Comparison of ENCODE assay signal across 29 cellular contexts in the genomic region with DNA sequence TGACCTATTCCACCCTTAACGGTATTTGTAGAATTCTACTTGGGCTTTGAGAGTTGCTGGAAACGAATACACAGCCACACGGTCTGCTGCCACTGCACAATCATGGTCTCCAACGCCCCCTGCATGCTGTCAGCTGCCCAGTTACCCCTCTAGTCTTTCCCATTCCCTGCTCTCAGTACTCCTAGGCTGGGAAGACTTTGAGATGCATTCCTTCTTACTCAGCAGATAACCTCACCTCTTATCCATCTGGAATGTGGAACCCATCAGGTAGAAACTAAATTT.
DNase-seq lines count a peak whose midpoint lies in the region; ATAC-seq and TF ChIP-seq lines count a peak whose summit lies in the region.
"Had no signal": no experiment of that assay in that cellular context is flagged by ENCODE, and none has a peak within 500 bp of the region (broad histone marks: within the 10 kb centered on the region; RNA-seq: fewer than 3 reads in every experiment).

No MANE protein-coding gene starts in this region.

- H3K4me2 ChIP-seq in H9 (ENCODE audit: insufficient read depth, insufficient read length, low read length), result no peak overlapping the region
- peak overlapping the region; percentile 37 for H3K4me2 ChIP-seq in parathyroid adenoma (ENCODE audit: low read length)
- H3K4me2 ChIP-seq: KMS-11 had no signal

- no peak overlapping the region for H3K4ac ChIP-seq in H9 (ENCODE audit: low read depth, low read length)

- H3K4me3 Mint-ChIP-seq in activated naive CD8-positive, alpha-beta T cell treated with anti-CD3 and anti-CD28 coated beads for 36 hours, result no peak overlapping the region
- H3K4me3 Mint-ChIP-seq in activated naive CD8-positive, alpha-beta T cell treated with anti-CD3 and anti-CD28 coated beads, Interleukin-2, amount 50 U/mL, for 24 hours, result no peak overlapping the region
- H3K4me3 Mint-ChIP-seq in H9, result no peak overlapping the region
- H3K4me3 Mint-ChIP-seq: activated naive CD8-positive, alpha-beta T cell treated with anti-CD3 and anti-CD28 coated beads, Interleukin-2, amount 10 ng/mL, durations not matched to agents 7 days and 5 days; CD8-positive, alpha-beta T cell; nephron; stimulated activated naive CD8-positive, alpha-beta T cell treated with anti-CD3 and anti-CD28 coated beads, Interleukin-15, Interleukin-2, amounts not matched to agents 100 ng/mL and 50 ng/mL, for 24 hours had no signal

- no peak for DNase-seq in activated naive CD8-positive, alpha-beta T cell treated with anti-CD3 and anti-CD28 coated beads for 36 hours
- no peak for DNase-seq in activated naive CD8-positive, alpha-beta T cell treated with anti-CD3 and anti-CD28 coated beads, Interleukin-2, amount 50 U/mL, for 24 hours
- DNase-seq in H9 (no peak), epithelial cell of esophagus (ENCODE audit: low read depth) (peak; percentile 5), BE2C (no peak), globus pallidus (ENCODE audit: low spot score) (no peak)
- DNase-seq: activated CD4-positive, alpha-beta T cell treated with anti-CD3 and anti-CD28 coated beads for 1 hour; activated effector memory CD4-positive, alpha-beta T cell treated with Interleukin-2 at 50 U/mL for 16 hours; activated naive CD8-positive, alpha-beta T cell treated with anti-CD3 and anti-CD28 coated beads, Interleukin-2, amount 10 ng/mL, durations not matched to agents 7 days and 5 days; activated T-cell treated with anti-CD3 and anti-CD28 coated beads for 4 hours; caudate nucleus; CD8-positive, alpha-beta T cell; cortex of kidney; effector memory CD4-positive, alpha-beta T cell; HCEC 1CT; heart left ventricle; NCI-H2029; NCI-H2227 treated with DMSO at 0.1 percent for 48 hours; NCI-H526; ovary; Peyer's patch; SHP77 treated with DMSO at 0.1 percent for 48 hours; stimulated activated CD4-positive, alpha-beta T cell treated with anti-CD3 and anti-CD28 coated beads, Interleukin-1b, Interleukin-23, amount 100 ng/mL, for 48 hours had no signal

- no peaks in the 10 kb centered on the region for H3K9me3 Mint-ChIP-seq in activated naive CD8-positive, alpha-beta T cell treated with anti-CD3 and anti-CD28 coated beads for 36 hours
- no peaks in the 10 kb centered on the region for H3K9me3 Mint-ChIP-seq in activated naive CD8-positive, alpha-beta T cell treated with anti-CD3 and anti-CD28 coated beads, Interleukin-2, amount 50 U/mL, for 24 hours
- peaks cover 1 to 3% of the 10 kb centered on the region in 2 experiments; a peak in 2 of 5 replicates for H3K9me3 Mint-ChIP-seq in H9
- H3K9me3 Mint-ChIP-seq: CD8-positive, alpha-beta T cell; stimulated activated naive CD8-positive, alpha-beta T cell treated with anti-CD3 and anti-CD28 coated beads, Interleukin-15, Interleukin-2, amounts not matched to agents 100 ng/mL and 50 ng/mL, for 24 hours had no signal

- H4K20me1 ChIP-seq in H9 (ENCODE audit: control insufficient read depth, insufficient read depth, insufficient read length), result no peaks in the 10 kb centered on the region

- H4K5ac ChIP-seq in H9 (ENCODE audit: insufficient read length, low read depth, low read length), result no peak overlapping the region

- H3K27ac ChIP-seq in H9 (ENCODE audit: insufficient read length, low read depth, low read length) (no peak overlapping the region), parathyroid adenoma (no peak overlapping the region)
- H3K27ac ChIP-seq: KMS-11, ovary, Peyer's patch had no signal

- H2AK5ac ChIP-seq in H9 (ENCODE audit: insufficient read length, low read length), result no peak overlapping the region

- no peak overlapping the region for H2BK12ac ChIP-seq in H9 (ENCODE audit: insufficient read length, low read depth, low read length)

- no peak overlapping the region for H3K14ac ChIP-seq in H9 (ENCODE audit: insufficient read depth, low read length)

- no peak overlapping the region for H2BK120ac ChIP-seq in H9 (ENCODE audit: low read depth, low read length, poor library complexity, severe bottlenecking)

- peak overlapping the region; percentile 14 for H3K27ac Mint-ChIP-seq in activated naive CD8-positive, alpha-beta T cell treated with anti-CD3 and anti-CD28 coated beads for 36 hours
- no peak overlapping the region for H3K27ac Mint-ChIP-seq in activated naive CD8-positive, alpha-beta T cell treated with anti-CD3 and anti-CD28 coated beads, Interleukin-2, amount 50 U/mL, for 24 hours
- peak overlapping the region in 1 of 3 experiments; percentile 17; a peak in 2 of 7 replicates for H3K27ac Mint-ChIP-seq in H9
- H3K27ac Mint-ChIP-seq: CD8-positive, alpha-beta T cell had no signal

- H3K23ac ChIP-seq in H9 (ENCODE audit: insufficient read length, low read depth, low read length), result no peak overlapping the region

- H2BK5ac ChIP-seq in H9 (ENCODE audit: insufficient read length, low read length), result no peak overlapping the region

- H3K79me1 ChIP-seq in H9 (ENCODE audit: insufficient read depth, low read depth, low read length, poor library complexity, severe bottlenecking), result no peaks in the 10 kb centered on the region

- peaks cover 24% of the 10 kb centered on the region for H3K4me1 Mint-ChIP-seq in activated naive CD8-positive, alpha-beta T cell treated with anti-CD3 and anti-CD28 coated beads for 36 hours
- peaks cover 20% of the 10 kb centered on the region for H3K4me1 Mint-ChIP-seq in activated naive CD8-positive, alpha-beta T cell treated with anti-CD3 and anti-CD28 coated beads, Interleukin-2, amount 50 U/mL, for 24 hours
- peaks cover 17 to 18% of the 10 kb centered on the region in 2 experiments for H3K4me1 Mint-ChIP-seq in H9

- H3K79me2 ChIP-seq in H9 (ENCODE audit: insufficient read depth, low read length) (no peaks in the 10 kb centered on the region), parathyroid adenoma (peaks cover 4% of the 10 kb centered on the region)

- no CpG with 5 or more reads among the region's 4 CpGs for WGBS in H9 (ENCODE audit: extremely low coverage, insufficient read length, low lambda C conversion rate)

- no peak overlapping the region for H2BK20ac ChIP-seq in H9 (ENCODE audit: low read depth, low read length, poor library complexity, severe bottlenecking)

- H3T11ph ChIP-seq in H9 (ENCODE audit: low read length), result no peak overlapping the region

- H3K9ac ChIP-seq in H9 (ENCODE audit: extremely low read depth, insufficient read length, low read length), result no peak overlapping the region
- H3K9ac ChIP-seq in parathyroid adenoma, result no peak overlapping the region
- H3K9ac ChIP-seq: KMS-11 had no signal

- no peak overlapping the region for H3K4me3 ChIP-seq in epithelial cell of esophagus (ENCODE audit: low read length)
- no peak overlapping the region for H3K4me3 ChIP-seq in parathyroid adenoma (ENCODE audit: low read depth, low read length)
- no peak overlapping the region for H3K4me3 ChIP-seq in BE2C (ENCODE audit: low read depth, low read length)
- H3K4me3 ChIP-seq: GM12878, heart left ventricle, ovary, Peyer's patch had no signal

- H4K8ac ChIP-seq in H9 (replicated peaks; ENCODE audit: insufficient read length, low read depth, low read length), result no peak overlapping the region

- H3K4me1 ChIP-seq in H9 (ENCODE audit: insufficient read depth, low read length) (no peaks in the 10 kb centered on the region; the same call in 1 of the 2 replicates), parathyroid adenoma (peaks cover 28% of the 10 kb centered on the region), BE2C (no peaks in the 10 kb centered on the region)

- H2AFZ ChIP-seq in H9 (ENCODE audit: low read length), result no peak overlapping the region
- no peak overlapping the region for H2AFZ ChIP-seq in parathyroid adenoma

- no peaks in the 10 kb centered on the region for H3K27me3 Mint-ChIP-seq in activated naive CD8-positive, alpha-beta T cell treated with anti-CD3 and anti-CD28 coated beads for 36 hours
- no peaks in the 10 kb centered on the region for H3K27me3 Mint-ChIP-seq in activated naive CD8-positive, alpha-beta T cell treated with anti-CD3 and anti-CD28 coated beads, Interleukin-2, amount 50 U/mL, for 24 hours
- no peaks in the 10 kb centered on the region for H3K27me3 Mint-ChIP-seq in H9 (ENCODE audit: low read depth)
- H3K27me3 Mint-ChIP-seq: activated naive CD8-positive, alpha-beta T cell treated with anti-CD3 and anti-CD28 coated beads, Interleukin-2, amount 10 ng/mL, durations not matched to agents 7 days and 5 days; stimulated activated naive CD8-positive, alpha-beta T cell treated with anti-CD3 and anti-CD28 coated beads, Interleukin-15, Interleukin-2, amounts not matched to agents 100 ng/mL and 50 ng/mL, for 24 hours had no signal

- peaks cover 2% of the 10 kb centered on the region for H3K9me3 ChIP-seq in H9 (ENCODE audit: control insufficient read depth, low read depth, low read length)
- no peaks in the 10 kb centered on the region for H3K9me3 ChIP-seq in parathyroid adenoma (ENCODE audit: control insufficient read depth, low read length)
- H3K9me3 ChIP-seq in BE2C, result no peaks in the 10 kb centered on the region
- H3K9me3 ChIP-seq: heart left ventricle, ovary, Peyer's patch had no signal

- H3K36me3 Mint-ChIP-seq in activated naive CD8-positive, alpha-beta T cell treated with anti-CD3 and anti-CD28 coated beads for 36 hours, result peaks cover 36% of the 10 kb centered on the region
- peaks cover 22% of the 10 kb centered on the region for H3K36me3 Mint-ChIP-seq in activated naive CD8-positive, alpha-beta T cell treated with anti-CD3 and anti-CD28 coated beads, Interleukin-2, amount 50 U/mL, for 24 hours (ENCODE audit: low read depth)
- peaks cover under 1 to 2% (median under 1%) of the 10 kb centered on the region in 3 experiments; a peak in 2 of 7 replicates for H3K36me3 Mint-ChIP-seq in H9 (ENCODE audit: insufficient read depth in 1 of 3, low read depth in 3 of 3)

- no peaks in the 10 kb centered on the region for H3K27me3 ChIP-seq in H9 (ENCODE audit: insufficient read depth, low read length)
- H3K27me3 ChIP-seq in parathyroid adenoma (ENCODE audit: control insufficient read depth, insufficient read depth, low read length), result no peaks in the 10 kb centered on the region
- no peaks in the 10 kb centered on the region for H3K27me3 ChIP-seq in BE2C
- H3K27me3 ChIP-seq: heart left ventricle, ovary, Peyer's patch had no signal

- H3K23me2 ChIP-seq in H9 (ENCODE audit: insufficient read length, low read depth, low read length, poor library complexity, severe bottlenecking), result no peaks in the 10 kb centered on the region

- H3K56ac ChIP-seq in H9 (ENCODE audit: insufficient read length, low read depth, low read length), result no peak overlapping the region

- H3K18ac ChIP-seq in H9 (ENCODE audit: insufficient read length, low read depth, low read length), result no peak overlapping the region

- no peaks in the 10 kb centered on the region for H3K36me3 ChIP-seq in parathyroid adenoma (ENCODE audit: control insufficient read depth, insufficient read depth, low read length)
- H3K36me3 ChIP-seq in BE2C, result no peaks in the 10 kb centered on the region
- H3K36me3 ChIP-seq: ovary, Peyer's patch had no signal

- TF ChIP-seq CTCF in H9 (conservative IDR thresholded peaks at IDR 0.05) (peak; percentile 48; the same call in 2 of the 3 replicates), epithelial cell of esophagus (IDR thresholded peaks at IDR 0.05; ENCODE audit: insufficient read depth, low read depth, low read length, missing control alignments) (no peak), parathyroid adenoma (IDR thresholded peaks at IDR 0.05) (no peak), BE2C (IDR thresholded peaks at IDR 0.05; ENCODE audit: low read depth, low read length) (no peak)

- no peak for ATAC-seq in activated naive CD8-positive, alpha-beta T cell treated with anti-CD3 and anti-CD28 coated beads, Interleukin-2, amount 50 U/mL, for 24 hours
- no peak for ATAC-seq in HG02885 (IDR thresholded peaks at IDR 0.05; ENCODE audit: poor library complexity, unreplicated experiment)
- ATAC-seq: CD8-positive, alpha-beta T cell; GM12878 had no signal

- H4K91ac ChIP-seq in H9 (ENCODE audit: insufficient read length, low read depth, low read length), result no peak overlapping the region

- no peak overlapping the region for H2BK15ac ChIP-seq in H9 (ENCODE audit: low read depth, low read length)
